ENCODE assay signal across 11 cellular contexts in genomic region chr6:106574729-106575458, GRCh38. TPM values are rescaled to one million over a fixed set of nuclear protein-coding genes. Genes with fewer than 3 reads are reported as not detected.
A peak's percentile ranks its signal among the peaks of the same experiment; 100 is the strongest.
DNase-seq lines count a peak whose midpoint lies in the region; ATAC-seq, FAIRE-seq and TF ChIP-seq lines count a peak whose summit lies in the region.
"Had no signal": no experiment of that assay in that cellular context is flagged by ENCODE, and none has a peak within 500 bp of the region (broad histone marks: within the 10 kb centered on the region; RNA-seq: fewer than 3 reads in every experiment).

No MANE protein-coding gene starts in this region.

- no peak for TF ChIP-seq CTCF in kidney epithelial cell (IDR thresholded peaks at IDR 0.05; ENCODE audit: insufficient read depth, low read length, poor library complexity, severe bottlenecking)

- peak in 1 of 2 donors; percentile 63 for ATAC-seq in activated naive CD4-positive, alpha-beta T cell treated with anti-CD3 and anti-CD28 coated beads, Interleukin-2, amount 50 U/mL, for 72 hours
- ATAC-seq in GM18873 (IDR thresholded peaks at IDR 0.05; ENCODE audit: low FRiP score, unreplicated experiment), result no peak
- ATAC-seq: heart right ventricle had no signal

- no peaks in the 10 kb centered on the region for H3K36me3 Mint-ChIP-seq in activated naive CD4-positive, alpha-beta T cell treated with anti-CD3 and anti-CD28 coated beads, Interleukin-2, amount 50 U/mL, for 72 hours
- peaks cover 6% of the 10 kb centered on the region for H3K36me3 Mint-ChIP-seq in activated naive CD4-positive, alpha-beta T cell treated with anti-CD3 and anti-CD28 coated beads, Interleukin-2, amount 10 ng/mL, durations not matched to agents 7 days and 5 days
- peaks cover 7% of the 10 kb centered on the region for H3K36me3 Mint-ChIP-seq in activated CD4-positive, alpha-beta memory T cell treated with anti-CD3 and anti-CD28 coated beads for 36 hours

- CTCF ChIA-PET in activated naive CD4-positive, alpha-beta T cell treated with anti-CD3 and anti-CD28 coated beads, Interleukin-2, amount 10 ng/mL, durations not matched to agents 7 days and 5 days (lab: Charles Lee), result interaction anchor here (1.0 to 1.9 kb wide), 3 partner anchors 9 to 130 kb away, joined by 3 to 8 read pairs (median 3); no protein-coding TSS in a partner anchor
- CTCF ChIA-PET in activated CD4-positive, alpha-beta memory T cell treated with anti-CD3 and anti-CD28 coated beads for 36 hours (lab: Charles Lee), result no interaction called here

- no peak for FAIRE-seq in urothelium cell line (lab: Jason Lieb, UNC)

- no peaks in the 10 kb centered on the region for H3K27me3 Mint-ChIP-seq in activated naive CD4-positive, alpha-beta T cell treated with anti-CD3 and anti-CD28 coated beads, Interleukin-2, amount 10 ng/mL, durations not matched to agents 7 days and 5 days
- no peaks in the 10 kb centered on the region for H3K27me3 Mint-ChIP-seq in activated CD4-positive, alpha-beta memory T cell treated with anti-CD3 and anti-CD28 coated beads for 36 hours

- H3K27me3 ChIP-seq in kidney epithelial cell (ENCODE audit: control insufficient read depth, insufficient read depth, low read length), result no peaks in the 10 kb centered on the region
- H3K27me3 ChIP-seq: heart right ventricle had no signal

- no peak overlapping the region for H3K4me3 ChIP-seq in kidney epithelial cell (ENCODE audit: low read depth, low read length)
- H3K4me3 ChIP-seq: heart right ventricle had no signal

- intact Hi-C loops in activated CD4-positive, alpha-beta memory T cell treated with anti-CD3 and anti-CD28 coated beads for 36 hours (cut with micrococcal nuclease), result no loop called here

- H3K9me3 Mint-ChIP-seq in activated naive CD4-positive, alpha-beta T cell treated with anti-CD3 and anti-CD28 coated beads, Interleukin-2, amount 50 U/mL, for 72 hours, result no peaks in the 10 kb centered on the region
- H3K9me3 Mint-ChIP-seq in activated naive CD4-positive, alpha-beta T cell treated with anti-CD3 and anti-CD28 coated beads, Interleukin-2, amount 10 ng/mL, durations not matched to agents 7 days and 5 days, result no peaks in the 10 kb centered on the region
- no peaks in the 10 kb centered on the region for H3K9me3 Mint-ChIP-seq in activated CD4-positive, alpha-beta memory T cell treated with anti-CD3 and anti-CD28 coated beads for 36 hours

- POLR2A ChIA-PET in activated CD4-positive, alpha-beta memory T cell treated with anti-CD3 and anti-CD28 coated beads for 36 hours (lab: Charles Lee), result no interaction called here

- DNase-seq in activated naive CD4-positive, alpha-beta T cell treated with anti-CD3 and anti-CD28 coated beads, Interleukin-2, amount 50 U/mL, for 72 hours (ENCODE audit: low spot score in 2 of 2), result no peak
- DNase-seq in activated naive CD4-positive, alpha-beta T cell treated with anti-CD3 and anti-CD28 coated beads, Interleukin-2, amount 10 ng/mL, durations not matched to agents 7 days and 5 days, result no peak
- DNase-seq in amniotic epithelial cell (ENCODE audit: low read depth), result peak; percentile 43
- DNase-seq in kidney epithelial cell (ENCODE audit: low read depth), result peak; percentile 49
- DNase-seq in urothelium cell line (ENCODE audit: low spot score), result peak; percentile 72
- DNase-seq in HPDE6-E6E7 (ENCODE audit: extremely low spot score), result no peak
- DNase-seq in activated CD4-positive, alpha-beta memory T cell treated with anti-CD3 and anti-CD28 coated beads for 36 hours, result no peak
- DNase-seq: heart right ventricle; NCI-H187; stimulated activated CD4-positive, alpha-beta T cell treated with anti-CD3 and anti-CD28 coated beads, Interleukin-1b, Interleukin-23, amount 100 ng/mL, for 48 hours had no signal

- H3K4me1 Mint-ChIP-seq in activated naive CD4-positive, alpha-beta T cell treated with anti-CD3 and anti-CD28 coated beads, Interleukin-2, amount 10 ng/mL, durations not matched to agents 7 days and 5 days, result peaks cover 13% of the 10 kb centered on the region
- peaks cover 6% of the 10 kb centered on the region for H3K4me1 Mint-ChIP-seq in activated CD4-positive, alpha-beta memory T cell treated with anti-CD3 and anti-CD28 coated beads for 36 hours (ENCODE audit: low read depth)

- H3K4me3 Mint-ChIP-seq in activated naive CD4-positive, alpha-beta T cell treated with anti-CD3 and anti-CD28 coated beads, Interleukin-2, amount 10 ng/mL, durations not matched to agents 7 days and 5 days, result no peak overlapping the region
- H3K4me3 Mint-ChIP-seq in activated CD4-positive, alpha-beta memory T cell treated with anti-CD3 and anti-CD28 coated beads for 36 hours, result no peak overlapping the region

- H3K27ac Mint-ChIP-seq in activated naive CD4-positive, alpha-beta T cell treated with anti-CD3 and anti-CD28 coated beads, Interleukin-2, amount 50 U/mL, for 72 hours, result peak overlapping the region; percentile 30 to 69
- no peak overlapping the region for H3K27ac Mint-ChIP-seq in activated naive CD4-positive, alpha-beta T cell treated with anti-CD3 and anti-CD28 coated beads, Interleukin-2, amount 10 ng/mL, durations not matched to agents 7 days and 5 days
- no peak overlapping the region for H3K27ac Mint-ChIP-seq in activated CD4-positive, alpha-beta memory T cell treated with anti-CD3 and anti-CD28 coated beads for 36 hours

- no peaks in the 10 kb centered on the region for H3K36me3 ChIP-seq in kidney epithelial cell (ENCODE audit: control insufficient read depth, insufficient read depth, low read length)

RNA-seq across cellular contexts. Expression of gene RTN4IP1, which starts 54.4 kb away (rescaled TPM):
- 1 to 10 TPM; 6.6 to 8.0 TPM for total RNA-seq in activated naive CD4-positive, alpha-beta T cell treated with anti-CD3 and anti-CD28 coated beads, Interleukin-2, amount 50 U/mL, for 72 hours
- total RNA-seq in kidney epithelial cell, result 6.8 and 8.2 TPM in 2 replicates
- total RNA-seq in activated CD4-positive, alpha-beta memory T cell treated with anti-CD3 and anti-CD28 coated beads for 36 hours, result 1 to 10 TPM; 8.0 to 8.5 TPM

RNA-seq across cellular contexts. Expression of gene QRSL1, which starts 54.5 kb away (rescaled TPM):
- 10 to 100 TPM; 20.0 to 20.5 TPM for total RNA-seq in activated naive CD4-positive, alpha-beta T cell treated with anti-CD3 and anti-CD28 coated beads, Interleukin-2, amount 50 U/mL, for 72 hours
- 18.4 and 19.6 TPM in 2 replicates for total RNA-seq in kidney epithelial cell
- total RNA-seq in activated CD4-positive, alpha-beta memory T cell treated with anti-CD3 and anti-CD28 coated beads for 36 hours, result 10 to 100 TPM; 13.2 to 13.9 TPM

Comparison
In these comparisons a context has a peak if more than half of its experiments do, and no peak if none do; other contexts are left out.
1. H3K27ac Mint-ChIP-seq: peak in activated naive CD4-positive, alpha-beta T cell treated with anti-CD3 and anti-CD28 coated beads, Interleukin-2, amount 50 U/mL, for 72 hours (2 of 2); none in activated naive CD4-positive, alpha-beta T cell treated with anti-CD3 and anti-CD28 coated beads, Interleukin-2, amount 10 ng/mL, durations not matched to agents 7 days and 5 days (single experiment) and activated CD4-positive, alpha-beta memory T cell treated with anti-CD3 and anti-CD28 coated beads for 36 hours (single experiment).
2. DNase-seq: peak in amniotic epithelial cell (single experiment), kidney epithelial cell (single experiment) and urothelium cell line (single experiment); none in activated naive CD4-positive, alpha-beta T cell treated with anti-CD3 and anti-CD28 coated beads, Interleukin-2, amount 50 U/mL, for 72 hours (0 of 2), activated naive CD4-positive, alpha-beta T cell treated with anti-CD3 and anti-CD28 coated beads, Interleukin-2, amount 10 ng/mL, durations not matched to agents 7 days and 5 days (single experiment), HPDE6-E6E7 (single experiment) and activated CD4-positive, alpha-beta memory T cell treated with anti-CD3 and anti-CD28 coated beads for 36 hours (single experiment).